Comparison of ENCODE assay signal across 1 cellular context in genomic region chr1:44314401-44314800, GRCh38.
TF ChIP-seq lines count a peak whose summit lies in the region.

No MANE protein-coding gene starts in this region.

TF ChIP-seq in WTC11, 78 proteins besides CTCF, POLR2A, EP300 and RAD21 (continued from another document):
- TF ChIP-seq E2F1 (CRISPR knock-in tag; IDR thresholded peaks at IDR 0.05) (no peak), IRF2 (CRISPR knock-in tag; IDR thresholded peaks at IDR 0.05; ENCODE audit: borderline replicate concordance, low read depth) (no peak), KAT7 (CRISPR knock-in tag; IDR thresholded peaks at IDR 0.05; ENCODE audit: borderline replicate concordance) (no peak)
